Comparison of ENCODE assay signal across 17 cellular contexts in the genomic region with DNA sequence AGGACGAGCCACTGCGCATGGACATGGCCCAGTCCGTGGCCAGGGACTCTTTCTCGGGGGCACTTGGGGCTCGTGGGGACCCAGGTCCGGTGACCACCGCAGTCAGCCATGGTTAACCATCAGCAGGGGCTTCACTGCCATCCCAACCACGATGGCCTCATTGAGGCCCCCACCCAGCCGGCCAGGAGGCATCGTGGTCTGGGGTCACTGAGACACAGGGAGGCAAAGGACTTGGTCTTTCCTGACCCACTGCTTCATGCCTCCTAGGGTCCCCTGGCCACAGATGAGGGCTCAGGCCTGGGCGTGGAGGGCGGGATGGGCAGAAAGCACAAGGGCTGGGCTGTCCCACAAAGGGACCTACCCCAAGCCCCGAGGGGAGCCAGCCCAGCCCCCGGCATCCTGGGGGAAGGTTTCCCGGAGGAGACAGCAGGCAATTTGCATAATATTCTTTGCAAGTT. TPM values are rescaled to one million over a fixed set of nuclear protein-coding genes. Genes with fewer than 3 reads are reported as not detected.
DNase-seq lines count a peak whose midpoint lies in the region; ATAC-seq and TF ChIP-seq lines count a peak whose summit lies in the region.
"Had no signal": no experiment of that assay in that cellular context is flagged by ENCODE, and none has a peak within 500 bp of the region (broad histone marks: within the 10 kb centered on the region; RNA-seq: fewer than 3 reads in every experiment).

No MANE protein-coding gene starts in this region.

- peaks cover 63% of the 10 kb centered on the region for H3K4me1 ChIP-seq in NT2/D1 (ENCODE audit: insufficient read depth, insufficient read length)
- peaks cover 67% of the 10 kb centered on the region for H3K4me1 ChIP-seq in rectal smooth muscle tissue (ENCODE audit: control insufficient read depth, insufficient read depth, low read length)

- ATAC-seq in HG03378 (IDR thresholded peaks at IDR 0.05; ENCODE audit: unreplicated experiment) = no peak
- ATAC-seq in HG03108 (IDR thresholded peaks at IDR 0.05; ENCODE audit: unreplicated experiment) = no peak
- no peak for ATAC-seq in HG02852 (IDR thresholded peaks at IDR 0.05; ENCODE audit: unreplicated experiment)
- ATAC-seq: activated T-cell treated with anti-CD3 and anti-CD28 coated beads, Interleukin-2, amount 50 U/mL, for 4 hours; GM23338 had no signal

- H3K9me3 Mint-ChIP-seq in glutamatergic neuron (ENCODE audit: unreplicated experiment) = peaks cover 2% of the 10 kb centered on the region
- H3K9me3 Mint-ChIP-seq: activated CD4-positive, alpha-beta T cell treated with anti-CD3 and anti-CD28 coated beads, Interleukin-2, amount 10 ng/mL, durations not matched to agents 7 days and 5 days; activated T-cell treated with anti-CD3 and anti-CD28 coated beads, Interleukin-2, amount 50 U/mL, for 4 hours; GM23338; natural killer cell had no signal

- H3K4me3 Mint-ChIP-seq in glutamatergic neuron (ENCODE audit: unreplicated experiment) = no peak overlapping the region
- H3K4me3 Mint-ChIP-seq: activated CD4-positive, alpha-beta T cell treated with anti-CD3 and anti-CD28 coated beads, Interleukin-2, amount 10 ng/mL, durations not matched to agents 7 days and 5 days; activated T-cell treated with anti-CD3 and anti-CD28 coated beads, Interleukin-2, amount 50 U/mL, for 4 hours; GM23338; natural killer cell had no signal

- TF ChIP-seq CTCF in glutamatergic neuron (IDR thresholded peaks at IDR 0.05; ENCODE audit: partially characterized antibody, unreplicated experiment) = no peak

- peak overlapping the region; percentile 50 for H3K9ac ChIP-seq in NT2/D1 (ENCODE audit: insufficient read length, low read depth)
- H3K9ac ChIP-seq in rectal smooth muscle tissue (ENCODE audit: low read length) = no peak overlapping the region

- H3K27ac ChIP-seq in rectal smooth muscle tissue (ENCODE audit: low read depth, low read length) = peak overlapping the region; percentile 94
- H3K27ac ChIP-seq: epithelial cell of prostate had no signal

- H3K36me3 ChIP-seq in NT2/D1 (ENCODE audit: insufficient read depth, insufficient read length, low read length) (peaks cover 34% of the 10 kb centered on the region), rectal smooth muscle tissue (ENCODE audit: control insufficient read depth, insufficient read depth, low read length) (no peaks in the 10 kb centered on the region)

- no peaks in the 10 kb centered on the region for H3K9me3 ChIP-seq in NT2/D1 (ENCODE audit: insufficient read depth, low read length)

- peaks cover 4% of the 10 kb centered on the region for H3K27me3 Mint-ChIP-seq in glutamatergic neuron (ENCODE audit: unreplicated experiment)
- H3K27me3 Mint-ChIP-seq: activated CD4-positive, alpha-beta T cell treated with anti-CD3 and anti-CD28 coated beads, Interleukin-2, amount 10 ng/mL, durations not matched to agents 7 days and 5 days had no signal

- peaks cover 6% of the 10 kb centered on the region for H3K4me1 Mint-ChIP-seq in glutamatergic neuron (ENCODE audit: low read depth, unreplicated experiment)

- DNase-seq in D341Med (ENCODE audit: low spot score) (peak; percentile 39), NT2/D1 (ENCODE audit: low read depth, low spot score) (no peak), glutamatergic neuron (peak; percentile 14), medulla oblongata (ENCODE audit: extremely low spot score) (no peak)
- DNase-seq: activated CD4-positive, alpha-beta T cell treated with anti-CD3 and anti-CD28 coated beads, Interleukin-2, amount 10 ng/mL, durations not matched to agents 7 days and 5 days; activated T-cell treated with anti-CD3 and anti-CD28 coated beads, Interleukin-2, amount 50 U/mL, for 4 hours; cerebellar nuclear complex; natural killer cell; NCI-H1105 treated with DMSO at 0.1 percent for 48 hours; NK-92 treated with Interleukin-12 subunit alpha and Interleukin-12 subunit beta, amount 100 ng/mL, for 24 hours; stimulated activated CD4-positive, alpha-beta T cell treated with anti-CD3 and anti-CD28 coated beads, Interleukin-1b, Interleukin-23, amount 100 ng/mL, for 48 hours had no signal

- H3K4me3 ChIP-seq in NT2/D1 (ENCODE audit: insufficient read length, low read depth) (no peak overlapping the region), rectal smooth muscle tissue (ENCODE audit: low read length) (no peak overlapping the region)
- H3K4me3 ChIP-seq: GM23338 had no signal

- no peaks in the 10 kb centered on the region for H3K27me3 ChIP-seq in NT2/D1 (ENCODE audit: insufficient read depth, insufficient read length)
- H3K27me3 ChIP-seq in rectal smooth muscle tissue (ENCODE audit: control insufficient read depth, insufficient read depth, low read length) = no peaks in the 10 kb centered on the region

- H3K36me3 Mint-ChIP-seq in glutamatergic neuron (ENCODE audit: unreplicated experiment) = no peaks in the 10 kb centered on the region
- H3K36me3 Mint-ChIP-seq: natural killer cell had no signal

- no peak overlapping the region for H3K27ac Mint-ChIP-seq in glutamatergic neuron (ENCODE audit: unreplicated experiment)
- H3K27ac Mint-ChIP-seq: activated CD4-positive, alpha-beta T cell treated with anti-CD3 and anti-CD28 coated beads, Interleukin-2, amount 10 ng/mL, durations not matched to agents 7 days and 5 days; GM23338 had no signal

RNA-seq across cellular contexts. Expression of a gene that starts 6.6 kb away (rescaled TPM):
- 3.9 TPM for total RNA-seq in glutamatergic neuron (ENCODE audit: unreplicated experiment)

RNA-seq across cellular contexts. Expression of a gene that starts 30.2 kb away (rescaled TPM):
- 16.0 TPM for total RNA-seq in glutamatergic neuron (ENCODE audit: unreplicated experiment)

Comparison
In these comparisons a context has a peak if more than half of its experiments do, and no peak if none do; other contexts are left out.
1. DNase-seq: peak in D341Med (single experiment) and glutamatergic neuron (single experiment); none in NT2/D1 (single experiment) and medulla oblongata (single experiment).